8 cellular contexts compared by ENCODE assay signal in genomic region chr1:205211839-205212241, GRCh38. TPM values are rescaled to one million over a fixed set of nuclear protein-coding genes. Genes with fewer than 3 reads are reported as not detected.
DNase-seq lines count a peak whose midpoint lies in the region; ATAC-seq and TF ChIP-seq lines count a peak whose summit lies in the region.

No MANE protein-coding gene starts in this region.

- no peaks in the 10 kb centered on the region for H3K9me3 ChIP-seq in SU-DHL-6 (ENCODE audit: insufficient read depth, low read length)
- H3K9me3 ChIP-seq in smooth muscle cell (replicated peaks; ENCODE audit: low read depth): no peaks in the 10 kb centered on the region

- peak; percentile 15 for ATAC-seq in GM18520 (IDR thresholded peaks at IDR 0.05; ENCODE audit: unreplicated experiment)
- peak; percentile 19 for ATAC-seq in HG02840 (IDR thresholded peaks at IDR 0.05; ENCODE audit: low FRiP score, unreplicated experiment)

- no peaks in the 10 kb centered on the region for H4K20me1 ChIP-seq in SU-DHL-6 (ENCODE audit: low read depth, low read length)
- peaks cover 16% of the 10 kb centered on the region for H4K20me1 ChIP-seq in smooth muscle cell (ENCODE audit: low read depth)

- TF ChIP-seq CTCF in SU-DHL-6 (IDR thresholded peaks at IDR 0.05; ENCODE audit: insufficient read depth, low read length, poor library complexity, severe bottlenecking) (no peak), foreskin fibroblast (IDR thresholded peaks at IDR 0.05; ENCODE audit: low read depth, low read length) (no peak), smooth muscle cell (IDR thresholded peaks at IDR 0.05; ENCODE audit: borderline replicate concordance, insufficient read depth, poor library complexity, severe bottlenecking) (no peak)

- no peaks in the 10 kb centered on the region for H3K4me1 ChIP-seq in smooth muscle cell (ENCODE audit: low read depth)

- no peak overlapping the region for H3K27ac ChIP-seq in SU-DHL-6 (ENCODE audit: low read depth, low read length)
- H3K27ac ChIP-seq in smooth muscle cell (ENCODE audit: low read depth): no peak overlapping the region

- H3K27me3 ChIP-seq in SU-DHL-6 (ENCODE audit: low read length): no peaks in the 10 kb centered on the region
- peaks cover 8% of the 10 kb centered on the region for H3K27me3 ChIP-seq in smooth muscle cell (ENCODE audit: low read depth)

- peak overlapping the region; percentile 85 for H3K9ac ChIP-seq in SU-DHL-6 (ENCODE audit: low read length)
- H3K9ac ChIP-seq in smooth muscle cell (ENCODE audit: low read depth): peak overlapping the region; percentile 76

- no peaks in the 10 kb centered on the region for H3K36me3 ChIP-seq in SU-DHL-6 (ENCODE audit: low read length)
- H3K36me3 ChIP-seq in smooth muscle cell (ENCODE audit: low read depth): no peaks in the 10 kb centered on the region

- peak overlapping the region; percentile 87 for H2AFZ ChIP-seq in SU-DHL-6 (ENCODE audit: low read depth, low read length, severe bottlenecking)
- peak overlapping the region; percentile 92 for H2AFZ ChIP-seq in smooth muscle cell (ENCODE audit: low read depth)

- WGBS in smooth muscle cell (ENCODE audit: low lambda C conversion rate): 60% methylated on average over 11 of the region's 11 CpGs

- H3K9me2 ChIP-seq in SU-DHL-6 (replicated peaks; ENCODE audit: insufficient read depth, low read length): no peaks in the 10 kb centered on the region

- H3F3A ChIP-seq in SU-DHL-6 (ENCODE audit: insufficient read depth) (0 out of 2 replicates have a peak, but pooled peaks cover 8% of the 10 kb centered on the region), smooth muscle cell (ENCODE audit: low read depth) (no peaks in the 10 kb centered on the region)

- peak overlapping the region; percentile 66 for H3K4me2 ChIP-seq in SU-DHL-6 (ENCODE audit: low read depth, low read length, poor library complexity, severe bottlenecking)
- H3K4me2 ChIP-seq in smooth muscle cell: peak overlapping the region; percentile 96

- peaks cover 3% of the 10 kb centered on the region; the same call in 1 of the 2 replicates for H3K79me2 ChIP-seq in SU-DHL-6 (ENCODE audit: insufficient read depth, low read length)
- peaks cover 36% of the 10 kb centered on the region for H3K79me2 ChIP-seq in smooth muscle cell (ENCODE audit: low read depth)

- H3K4me3 ChIP-seq in SU-DHL-6 (ENCODE audit: insufficient read depth, low read length, poor library complexity, severe bottlenecking) (peak overlapping the region; percentile 96), foreskin fibroblast (ENCODE audit: low read depth in 1 of 2, low read length in 2 of 2) (peak overlapping the region; percentile 79 to 92), smooth muscle cell (peak overlapping the region; percentile 94)

- DNase-seq in foreskin fibroblast: no peak
- no peak for DNase-seq in smooth muscle cell (lab: John Stamatoyannopoulos, UW; ENCODE audit: unreplicated experiment)
- no peak for DNase-seq in activated CD4-positive, alpha-beta T cell treated with anti-CD3 and anti-CD28 coated beads, Interleukin-2, amount 50 U/mL, for 4 hours
- no peak for DNase-seq in NCI-H69 (lab: John Stamatoyannopoulos, UW)
- DNase-seq in middle frontal gyrus (ENCODE audit: extremely low spot score, low spot score): no peak

RNA-seq across cellular contexts. Expression of gene DSTYK, which starts 0.3 kb away (rescaled TPM):
- 8.7 and 12.1 TPM in 2 replicates for total RNA-seq in smooth muscle cell
- 6.9 TPM in 2 replicates for polyA plus RNA-seq in smooth muscle cell

RNA-seq across cellular contexts. Expression of gene TMCC2, which starts 15.9 kb away (rescaled TPM):
- 2.1 and 3.3 TPM in 2 replicates for total RNA-seq in smooth muscle cell
- 2.4 and 5.6 TPM in 2 replicates for polyA plus RNA-seq in smooth muscle cell
